In the genomic region with DNA sequence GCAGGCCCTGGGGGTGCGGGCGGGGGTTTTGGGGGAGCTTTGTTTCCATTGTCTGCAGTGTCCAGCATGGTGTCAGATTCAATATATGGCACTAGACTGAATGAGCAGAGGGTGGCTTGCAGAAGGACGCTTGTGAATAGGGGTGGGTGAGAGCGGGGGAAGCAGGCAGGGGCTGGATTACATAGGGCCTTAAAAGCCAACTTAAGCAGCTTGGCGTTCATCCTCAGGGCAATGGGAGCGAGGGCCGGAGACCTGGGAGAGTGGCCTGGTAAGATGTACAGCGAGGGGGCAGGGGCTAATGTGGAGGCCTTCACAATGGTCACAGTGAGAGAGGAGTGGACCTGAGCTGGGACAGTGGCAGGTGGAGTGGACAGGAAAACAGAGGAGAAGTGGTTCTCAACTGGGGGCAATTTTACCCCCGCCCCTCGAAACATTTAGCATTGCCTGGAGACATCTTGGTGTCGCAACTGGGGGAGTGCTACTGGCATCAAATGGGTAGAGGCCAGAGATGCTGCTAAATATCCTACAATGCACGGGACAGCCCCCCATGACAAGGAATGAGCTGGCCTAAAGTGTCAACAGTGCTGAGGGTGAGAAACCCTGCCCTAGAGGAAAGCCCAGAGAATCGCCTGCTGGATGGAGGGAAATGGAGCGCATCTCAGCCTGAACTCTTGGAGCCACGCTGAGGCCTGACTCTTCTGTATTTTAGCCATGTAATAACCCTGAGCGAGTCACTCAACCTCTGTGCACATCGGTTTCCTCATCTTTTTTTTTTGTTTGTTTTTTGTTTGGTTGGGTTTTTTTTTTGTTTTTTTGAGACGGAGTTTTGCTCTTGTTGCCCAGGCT, we compare ENCODE assay signal across 22 cellular contexts. TPM values are rescaled to one million over a fixed set of nuclear protein-coding genes. Genes with fewer than 3 reads are reported as not detected.
DNase-seq lines count a peak whose midpoint lies in the region; ATAC-seq, FAIRE-seq and TF ChIP-seq lines count a peak whose summit lies in the region.
"Had no signal": no experiment of that assay in that cellular context is flagged by ENCODE, and none has a peak within 500 bp of the region (broad histone marks: within the 10 kb centered on the region; RNA-seq: fewer than 3 reads in every experiment).

No MANE protein-coding gene starts in this region.

- no peak overlapping the region for H3K4me3 Mint-ChIP-seq in activated naive CD4-positive, alpha-beta T cell treated with anti-CD3 and anti-CD28 coated beads, Interleukin-2, amount 10 ng/mL, durations not matched to agents 7 days and 5 days
- H3K4me3 Mint-ChIP-seq in stimulated activated naive B cell treated with anti-CD40 and anti-IgM and Interleukin-4, amounts not matched to agents 10 μg/mL and 1 μg/mL and 100 μg/mL, for 72 hours: no peak overlapping the region
- H3K4me3 Mint-ChIP-seq: activated naive CD4-positive, alpha-beta T cell treated with anti-CD3 and anti-CD28 coated beads for 36 hours had no signal

- no peaks in the 10 kb centered on the region for H3K36me3 ChIP-seq in bronchial epithelial cell (ENCODE audit: control insufficient read depth, insufficient read depth, low read length)
- H3K36me3 ChIP-seq: brain microvascular endothelial cell, ovary, tibial artery had no signal

- peaks cover 59% of the 10 kb centered on the region for H3K4me1 Mint-ChIP-seq in activated naive CD4-positive, alpha-beta T cell treated with anti-CD3 and anti-CD28 coated beads, Interleukin-2, amount 10 ng/mL, durations not matched to agents 7 days and 5 days
- peaks cover 52 to 67% of the 10 kb centered on the region in 2 donors for H3K4me1 Mint-ChIP-seq in stimulated activated naive B cell treated with anti-CD40 and anti-IgM and Interleukin-4, amounts not matched to agents 10 μg/mL and 1 μg/mL and 100 μg/mL, for 72 hours

- peak overlapping the region; percentile 56 for H3K27ac Mint-ChIP-seq in activated naive CD4-positive, alpha-beta T cell treated with anti-CD3 and anti-CD28 coated beads, Interleukin-2, amount 10 ng/mL, durations not matched to agents 7 days and 5 days
- peak overlapping the region; percentile 62 for H3K27ac Mint-ChIP-seq in stimulated activated naive B cell treated with anti-CD40 and anti-IgM and Interleukin-4, amounts not matched to agents 10 μg/mL and 1 μg/mL and 100 μg/mL, for 72 hours

- no peak overlapping the region for H3K4me3 ChIP-seq in bronchial epithelial cell (ENCODE audit: low read depth, low read length)
- H3K4me3 ChIP-seq: hepatocyte, mucosa of descending colon, ovary, tibial artery had no signal

- TF ChIP-seq CTCF in bronchial epithelial cell (IDR thresholded peaks at IDR 0.05; ENCODE audit: insufficient read depth, low read length, severe bottlenecking): no peak

- H3K27me3 Mint-ChIP-seq in activated naive CD4-positive, alpha-beta T cell treated with anti-CD3 and anti-CD28 coated beads, Interleukin-2, amount 10 ng/mL, durations not matched to agents 7 days and 5 days: peaks cover 17% of the 10 kb centered on the region
- H3K27me3 Mint-ChIP-seq in stimulated activated naive B cell treated with anti-CD40 and anti-IgM and Interleukin-4, amounts not matched to agents 10 μg/mL and 1 μg/mL and 100 μg/mL, for 72 hours: no peaks in the 10 kb centered on the region

- H3K36me3 Mint-ChIP-seq in activated naive CD4-positive, alpha-beta T cell treated with anti-CD3 and anti-CD28 coated beads, Interleukin-2, amount 10 ng/mL, durations not matched to agents 7 days and 5 days: no peaks in the 10 kb centered on the region
- H3K36me3 Mint-ChIP-seq in stimulated activated naive B cell treated with anti-CD40 and anti-IgM and Interleukin-4, amounts not matched to agents 10 μg/mL and 1 μg/mL and 100 μg/mL, for 72 hours: peaks cover 0 to 3% of the 10 kb centered on the region in 2 donors

- CTCF ChIA-PET in activated naive CD4-positive, alpha-beta T cell treated with anti-CD3 and anti-CD28 coated beads, Interleukin-2, amount 10 ng/mL, durations not matched to agents 7 days and 5 days (lab: Charles Lee): interaction anchor here (0.7 to 1.0 kb wide), 3 partner anchors 13 to 72 kb away, joined by 3 read pairs; a partner anchor contains a TSS

- ATAC-seq in stimulated activated naive B cell treated with anti-CD40 and anti-IgM and Interleukin-4, amounts not matched to agents 10 μg/mL and 1 μg/mL and 100 μg/mL, for 72 hours (replicated peaks): no peak
- no peak for ATAC-seq in HG02798 (IDR thresholded peaks at IDR 0.05; ENCODE audit: poor library complexity, unreplicated experiment)
- ATAC-seq: mucosa of descending colon had no signal

- no peak for DNase-seq in activated naive CD4-positive, alpha-beta T cell treated with anti-CD3 and anti-CD28 coated beads, Interleukin-2, amount 10 ng/mL, durations not matched to agents 7 days and 5 days
- no peak for DNase-seq in activated naive CD4-positive, alpha-beta T cell treated with anti-CD3 and anti-CD28 coated beads, Interleukin-2, amount 50 U/mL, for 16 hours
- DNase-seq in NCI-H146 (lab: John Stamatoyannopoulos, UW) (peak; percentile 49), bronchial epithelial cell (ENCODE audit: low read depth) (peak; percentile 53), NCI-H2171 (lab: John Stamatoyannopoulos, UW) (no peak), midbrain (lab: John Stamatoyannopoulos, UW) (no peak)
- no peak for DNase-seq in stimulated activated naive B cell treated with anti-CD40 and anti-IgM and Interleukin-4, amounts not matched to agents 10 μg/mL and 1 μg/mL and 100 μg/mL, for 72 hours
- DNase-seq: activated naive CD4-positive, alpha-beta T cell treated with anti-CD3 and anti-CD28 coated beads for 36 hours; brain microvascular endothelial cell; COR-L47; effector CD4-positive, alpha-beta T cell; kidney; NCI-H1930; NCI-H526 treated with DMSO at 0.1 percent for 48 hours; ovary; Right ventricle myocardium superior; stimulated activated CD4-positive, alpha-beta T cell treated with anti-CD3 and anti-CD28 coated beads, Interleukin-4, amount 100 ng/mL, for 1 hour; stimulated activated CD8-positive, alpha-beta memory T cell treated with anti-CD3 and anti-CD28 coated beads, Interleukin-4, amount 100 ng/mL, for 48 hours had no signal

- H3K27me3 ChIP-seq in bronchial epithelial cell (ENCODE audit: control insufficient read depth, insufficient read depth, low read length): no peaks in the 10 kb centered on the region
- H3K27me3 ChIP-seq: brain microvascular endothelial cell, hepatocyte, ovary had no signal

- H3K9me3 Mint-ChIP-seq in activated naive CD4-positive, alpha-beta T cell treated with anti-CD3 and anti-CD28 coated beads, Interleukin-2, amount 10 ng/mL, durations not matched to agents 7 days and 5 days: no peaks in the 10 kb centered on the region
- peaks cover 5 to 6% of the 10 kb centered on the region in 2 donors for H3K9me3 Mint-ChIP-seq in stimulated activated naive B cell treated with anti-CD40 and anti-IgM and Interleukin-4, amounts not matched to agents 10 μg/mL and 1 μg/mL and 100 μg/mL, for 72 hours
- H3K9me3 Mint-ChIP-seq: activated naive CD4-positive, alpha-beta T cell treated with anti-CD3 and anti-CD28 coated beads for 36 hours had no signal

- FAIRE-seq in bronchial epithelial cell (lab: Jason Lieb, UNC): no peak
- FAIRE-seq: kidney had no signal

RNA-seq across cellular contexts. Expression of a gene that starts 15.1 kb away (rescaled TPM):
- 25.5 and 47.5 TPM in 2 replicates for total RNA-seq in bronchial epithelial cell

RNA-seq across cellular contexts. Expression of a gene that starts 25.9 kb away (rescaled TPM):
- total RNA-seq in bronchial epithelial cell: 66.6 and 95.6 TPM in 2 replicates

Comparison
In these comparisons a context has a peak if more than half of its experiments do, and no peak if none do; other contexts are left out.
1. DNase-seq: peak in NCI-H146 (single experiment) and bronchial epithelial cell (single experiment); none in activated naive CD4-positive, alpha-beta T cell treated with anti-CD3 and anti-CD28 coated beads, Interleukin-2, amount 10 ng/mL, durations not matched to agents 7 days and 5 days (single experiment), activated naive CD4-positive, alpha-beta T cell treated with anti-CD3 and anti-CD28 coated beads, Interleukin-2, amount 50 U/mL, for 16 hours (single experiment), stimulated activated naive B cell treated with anti-CD40 and anti-IgM and Interleukin-4, amounts not matched to agents 10 μg/mL and 1 μg/mL and 100 μg/mL, for 72 hours (single experiment), NCI-H2171 (single experiment) and midbrain (single experiment).